In the genomic region with DNA sequence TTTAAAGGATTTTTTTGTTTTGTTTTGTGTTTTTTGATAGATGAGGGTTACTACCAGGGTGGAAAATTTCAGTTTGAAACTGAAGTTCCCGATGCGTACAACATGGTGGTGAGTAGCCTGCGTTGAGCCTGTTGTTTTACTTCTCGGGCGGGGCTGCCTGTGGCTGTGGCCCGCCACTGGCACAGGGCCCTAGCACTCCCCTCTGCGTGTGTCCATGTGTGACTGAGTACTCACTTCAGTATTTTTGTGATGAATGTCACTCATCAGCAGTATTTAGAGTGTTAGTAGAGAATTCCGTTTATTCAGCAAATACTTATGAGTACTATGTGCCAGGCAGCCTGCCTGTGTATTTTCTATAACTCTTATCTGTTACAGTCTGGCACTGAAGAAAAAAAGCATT, we compare ENCODE assay signal across 10 cellular contexts.
"Had no signal": no experiment of that assay in that cellular context is flagged by ENCODE, and none has a peak within 500 bp of the region (broad histone marks: within the 10 kb centered on the region; RNA-seq: fewer than 3 reads in every experiment).

No MANE protein-coding gene starts in this region.

- DNase-seq: activated CD4-positive, alpha-beta T cell treated with anti-CD3 and anti-CD28 coated beads, Interleukin-2, amount 50 U/mL, for 4 hours; activated naive CD4-positive, alpha-beta T cell; foreskin keratinocyte; heart left ventricle; islet precursor cell; trophoblast cell had no signal

- H3K4me3 ChIP-seq: ascending aorta, heart left ventricle, skin epidermis had no signal

- H3K4me3 Mint-ChIP-seq: activated T-helper 1 cell treated with anti-CD3 and anti-CD28 coated beads, Interleukin-12 subunit alpha, Interleukin-12 subunit beta, Interleukin-2, Interleukin-4 antibody, amounts not matched to agents 30 ng/mL and 10 ng/mL and 1 ng/mL, durations not matched to agents 14 hours and 24 hours and 36 hours had no signal

- ATAC-seq: activated CD4-positive, CD25-positive, alpha-beta regulatory T cell treated with anti-CD3 and anti-CD28 coated beads, Interleukin-2, amount 50 U/mL, for 24 hours; foreskin keratinocyte had no signal

- H3K9me3 Mint-ChIP-seq: activated T-helper 1 cell treated with anti-CD3 and anti-CD28 coated beads, Interleukin-12 subunit alpha, Interleukin-12 subunit beta, Interleukin-2, Interleukin-4 antibody, amounts not matched to agents 30 ng/mL and 10 ng/mL and 1 ng/mL, durations not matched to agents 14 hours and 24 hours and 36 hours had no signal

- H3K27ac Mint-ChIP-seq: activated T-helper 1 cell treated with anti-CD3 and anti-CD28 coated beads, Interleukin-12 subunit alpha, Interleukin-12 subunit beta, Interleukin-2, Interleukin-4 antibody, amounts not matched to agents 30 ng/mL and 10 ng/mL and 1 ng/mL, durations not matched to agents 14 hours and 24 hours and 36 hours had no signal

- H3K27me3 ChIP-seq: ascending aorta, foreskin keratinocyte, heart left ventricle had no signal

- H3K9me3 ChIP-seq: ascending aorta, heart left ventricle had no signal

- H3K27ac ChIP-seq: ascending aorta, foreskin keratinocyte, heart left ventricle, skin epidermis had no signal

- H3K4me1 ChIP-seq: ascending aorta, foreskin keratinocyte had no signal
